5 cellular contexts compared by ENCODE assay signal in genomic region chr12:130004310-130004877, GRCh38.
DNase-seq lines count a peak whose midpoint lies in the region; ATAC-seq, FAIRE-seq and TF ChIP-seq lines count a peak whose summit lies in the region.
"Not testable (repeated sequence)": the region's sequence is repeated elsewhere in the genome, so short reads cannot be mapped to it uniquely, and the experiment has no call there.

No MANE protein-coding gene starts in this region.

- RAD21 ChIA-PET in GM12878 (lab: Charles Lee; ENCODE audit: unreplicated experiment) = not testable (repeated sequence)

- not testable (repeated sequence) for H3K79me2 ChIP-seq in GM12878 (ENCODE audit: control insufficient read depth, insufficient read depth, low read length); HepG2 (ENCODE audit: insufficient read depth, low read length)

- not testable (repeated sequence) for H3K4me1 ChIP-seq in GM12878 (ENCODE audit: control insufficient read depth, insufficient read depth, low read length); HepG2 (ENCODE audit: insufficient read depth, low read length)

- H3K4me2 ChIP-seq in GM12878 (ENCODE audit: control insufficient read depth, insufficient read depth); HepG2 (ENCODE audit: low read depth, low read length): not testable (repeated sequence)

- DNase-seq in GM12891 (ENCODE audit: insufficient read length, low spot score); GM12878 (ENCODE audit: low read depth, low spot score); bronchial epithelial cell (ENCODE audit: low read depth); HepG2 (ENCODE audit: low spot score): not testable (repeated sequence)

- intact Hi-C loops in GM12878 (cut with micrococcal nuclease; ENCODE audit: unreplicated experiment); HepG2 (cut with micrococcal nuclease; ENCODE audit: unreplicated experiment): not testable (repeated sequence)

- H3K27me3 ChIP-seq in GM12878 (replicated peaks in 1 of 2; ENCODE audit: control insufficient read depth in 2 of 2, insufficient read depth in 2 of 2, low read length in 1 of 2); bronchial epithelial cell (ENCODE audit: control insufficient read depth, insufficient read depth, low read length): not testable (repeated sequence)
- H3K27me3 ChIP-seq in HepG2 (ENCODE audit: control insufficient read depth in 1 of 2, insufficient read depth in 2 of 2, low read length in 2 of 2) = peaks cover 3 to 15% of the 10 kb centered on the region in 2 experiments; a peak in 3 of 5 replicates

- WGBS in GM12878 (ENCODE audit: insufficient coverage, insufficient replicate concordance, low lambda C conversion rate, missing lambda C conversion rate) = 3% methylated on average over 4 of the region's 4 CpGs
- WGBS in HepG2 (ENCODE audit: low lambda C conversion rate) = 0% methylated on average over 4 of the region's 4 CpGs

- BruUV-seq in GM12878 (replicated peaks; lab: Mats Ljungman, UMichigan); HepG2 (replicated peaks; lab: Mats Ljungman, UMichigan): not testable (repeated sequence)

- not testable (repeated sequence) for H3K4me3 ChIP-seq in GM12878; bronchial epithelial cell (ENCODE audit: low read depth, low read length); HepG2 (replicated peaks in 1 of 3; ENCODE audit: insufficient read depth in 1 of 3, low read depth in 2 of 3, low read length in 3 of 3)

- not testable (repeated sequence) for H4K20me1 ChIP-seq in GM12878 (ENCODE audit: control insufficient read depth, insufficient read depth); HepG2 (ENCODE audit: insufficient read depth, low read length)

- in situ Hi-C loops in GM12878 (cut with MboI); HepG2 (cut with HindIII; ENCODE audit: extremely low pct_ligation_motif_present, low pct_unique_long_range_greater_than_20kb): not testable (repeated sequence)

- H2AFZ ChIP-seq in GM12878 (ENCODE audit: control insufficient read depth, low read depth, low read length); HepG2 (ENCODE audit: low read length): not testable (repeated sequence)

- H3K9ac ChIP-seq in GM12878 (ENCODE audit: control insufficient read depth, insufficient read depth, low read length); HepG2 (ENCODE audit: insufficient read depth, low read depth, low read length): not testable (repeated sequence)

- not testable (repeated sequence) for ATAC-seq in GM12878, HepG2

- TF ChIP-seq RAD21 in Ishikawa (IDR thresholded peaks at IDR 0.05; ENCODE audit: low read depth); GM12878 (IDR thresholded peaks at IDR 0.05; ENCODE audit: insufficient read depth, low read depth, low read length); HepG2 (CRISPR knock-in tag; IDR thresholded peaks at IDR 0.05): not testable (repeated sequence)

- TF ChIP-seq POLR2A in GM12891 (IDR thresholded peaks at IDR 0.05; ENCODE audit: low read depth, low read length); GM12878 (IDR thresholded peaks at IDR 0.05; ENCODE audit: low read depth, low read length); HepG2 (IDR thresholded peaks at IDR 0.05; ENCODE audit: insufficient read depth in 1 of 2, low read depth in 2 of 2, low read length in 2 of 2): not testable (repeated sequence)

- FAIRE-seq in GM12891 (lab: Jason Lieb, UNC) (peak; percentile 87), GM12878 (lab: Jason Lieb, UNC) (peak; percentile 54), bronchial epithelial cell (lab: Jason Lieb, UNC) (peak; percentile 76)
- FAIRE-seq in HepG2 (lab: Jason Lieb, UNC) = not testable (repeated sequence)

- TF ChIP-seq CTCF in GM12878 (IDR thresholded peaks at IDR 0.05 in 2 of 3, conservative IDR thresholded peaks at IDR 0.05 in 1 of 3; ENCODE audit: control insufficient read depth in 2 of 3, extremely low read depth in 1 of 3, insufficient read depth in 1 of 3, low read depth in 3 of 3, low read length in 3 of 3); bronchial epithelial cell (IDR thresholded peaks at IDR 0.05; ENCODE audit: insufficient read depth, low read length, severe bottlenecking); HepG2 (CRISPR knock-in tag; IDR thresholded peaks at IDR 0.05): not testable (repeated sequence)

- CTCF ChIA-PET in GM12878 (lab: Yijun Ruan, JAX) = interaction anchor here (2.9 kb wide), 1 partner anchor 22 kb away, joined by 7 read pairs; no protein-coding TSS in a partner anchor
- CTCF ChIA-PET in HepG2 (lab: Yijun Ruan, JAX; ENCODE audit: low intra/inter-chr PET ratio, low total read pairs) = not testable (repeated sequence)

- SMC1A ChIA-PET in GM12878 (lab: Charles Lee; ENCODE audit: uncharacterized antibody, unreplicated experiment) = not testable (repeated sequence)

- POLR2A ChIA-PET in GM12878 (lab: Charles Lee); HepG2 (lab: Yijun Ruan, JAX): not testable (repeated sequence)

- H3K9me3 ChIP-seq in GM12878 (replicated peaks; ENCODE audit: control insufficient read depth, insufficient read depth, low read length); HepG2 (ENCODE audit: low read length): not testable (repeated sequence)

- not testable (repeated sequence) for H3K27ac ChIP-seq in GM12878 (ENCODE audit: control insufficient read depth, insufficient read depth); HepG2 (ENCODE audit: extremely low read length, insufficient read depth, low read length)

- TF ChIP-seq EP300 in Ishikawa (IDR thresholded peaks at IDR 0.05; ENCODE audit: borderline replicate concordance); GM12878 (IDR thresholded peaks at IDR 0.05; ENCODE audit: borderline replicate concordance in 1 of 2, control insufficient read depth in 1 of 2, low read depth in 2 of 2, low read length in 2 of 2); HepG2 (IDR thresholded peaks at IDR 0.05; ENCODE audit: low read depth in 2 of 2, low read length in 2 of 2); HepG2 (CRISPR knock-in tag; IDR thresholded peaks at IDR 0.05; ENCODE audit: borderline replicate concordance): not testable (repeated sequence)

- H3K36me3 ChIP-seq in GM12878 (ENCODE audit: control insufficient read depth in 2 of 2, insufficient read depth in 2 of 2, low read length in 1 of 2); bronchial epithelial cell (ENCODE audit: control insufficient read depth, insufficient read depth, low read length); HepG2 (replicated peaks in 1 of 2; ENCODE audit: control insufficient read depth in 1 of 2, insufficient read depth in 2 of 2, low read length in 2 of 2): not testable (repeated sequence)

TF ChIP-seq in Ishikawa, 13 proteins besides CTCF, POLR2A, EP300 and RAD21:
- TF ChIP-seq, protein P1, sequence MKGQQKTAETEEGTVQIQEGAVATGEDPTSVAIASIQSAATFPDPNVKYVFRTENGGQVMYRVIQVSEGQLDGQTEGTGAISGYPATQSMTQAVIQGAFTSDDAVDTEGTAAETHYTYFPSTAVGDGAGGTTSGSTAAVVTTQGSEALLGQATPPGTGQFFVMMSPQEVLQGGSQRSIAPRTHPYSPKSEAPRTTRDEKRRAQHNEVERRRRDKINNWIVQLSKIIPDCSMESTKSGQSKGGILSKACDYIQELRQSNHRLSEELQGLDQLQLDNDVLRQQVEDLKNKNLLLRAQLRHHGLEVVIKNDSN (IDR thresholded peaks at IDR 0.05) = peak; percentile 49
TF ChIP-seq in Ishikawa: peak in this region for 1; not testable (repeated sequence) for 12.

TF ChIP-seq in GM12878, 131 proteins besides CTCF, POLR2A, EP300 and RAD21:
- TF ChIP-seq, protein P1 (IDR thresholded peaks at IDR 0.05; ENCODE audit: borderline replicate concordance, extremely low read length, insufficient read depth, low read depth, low read length) = peak; percentile 30
- TF ChIP-seq RAD51 (IDR thresholded peaks at IDR 0.05) (peak; percentile 70), BHLHE40 (IDR thresholded peaks at IDR 0.05; ENCODE audit: borderline replicate concordance in 1 of 2, low read depth in 2 of 2, low read length in 1 of 2) (peak in 1 of 2 experiments; percentile 20; a peak in 1 of 4 replicates)

TF ChIP-seq in HepG2, 621 proteins besides CTCF, POLR2A, EP300 and RAD21:
- 0 out of 2 replicates have a peak, but pooled peaks have one; percentile 5 for TF ChIP-seq LCORL (IDR thresholded peaks at IDR 0.05)
- not testable (repeated sequence) for TF ChIP-seq LCORL (CRISPR knock-in tag; IDR thresholded peaks at IDR 0.05)
- TF ChIP-seq, protein P2, sequence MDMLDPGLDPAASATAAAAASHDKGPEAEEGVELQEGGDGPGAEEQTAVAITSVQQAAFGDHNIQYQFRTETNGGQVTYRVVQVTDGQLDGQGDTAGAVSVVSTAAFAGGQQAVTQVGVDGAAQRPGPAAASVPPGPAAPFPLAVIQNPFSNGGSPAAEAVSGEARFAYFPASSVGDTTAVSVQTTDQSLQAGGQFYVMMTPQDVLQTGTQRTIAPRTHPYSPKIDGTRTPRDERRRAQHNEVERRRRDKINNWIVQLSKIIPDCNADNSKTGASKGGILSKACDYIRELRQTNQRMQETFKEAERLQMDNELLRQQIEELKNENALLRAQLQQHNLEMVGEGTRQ (IDR thresholded peaks at IDR 0.05; ENCODE audit: low read depth, low read length) = peak; percentile 93
- TF ChIP-seq, protein P2 (CRISPR knock-in tag; IDR thresholded peaks at IDR 0.05; ENCODE audit: borderline replicate concordance) = not testable (repeated sequence)
- peak; percentile 94 for TF ChIP-seq RAD51 (IDR thresholded peaks at IDR 0.05; ENCODE audit: borderline replicate concordance)
